ENCODE assay signal across 21 cellular contexts in the genomic region with DNA sequence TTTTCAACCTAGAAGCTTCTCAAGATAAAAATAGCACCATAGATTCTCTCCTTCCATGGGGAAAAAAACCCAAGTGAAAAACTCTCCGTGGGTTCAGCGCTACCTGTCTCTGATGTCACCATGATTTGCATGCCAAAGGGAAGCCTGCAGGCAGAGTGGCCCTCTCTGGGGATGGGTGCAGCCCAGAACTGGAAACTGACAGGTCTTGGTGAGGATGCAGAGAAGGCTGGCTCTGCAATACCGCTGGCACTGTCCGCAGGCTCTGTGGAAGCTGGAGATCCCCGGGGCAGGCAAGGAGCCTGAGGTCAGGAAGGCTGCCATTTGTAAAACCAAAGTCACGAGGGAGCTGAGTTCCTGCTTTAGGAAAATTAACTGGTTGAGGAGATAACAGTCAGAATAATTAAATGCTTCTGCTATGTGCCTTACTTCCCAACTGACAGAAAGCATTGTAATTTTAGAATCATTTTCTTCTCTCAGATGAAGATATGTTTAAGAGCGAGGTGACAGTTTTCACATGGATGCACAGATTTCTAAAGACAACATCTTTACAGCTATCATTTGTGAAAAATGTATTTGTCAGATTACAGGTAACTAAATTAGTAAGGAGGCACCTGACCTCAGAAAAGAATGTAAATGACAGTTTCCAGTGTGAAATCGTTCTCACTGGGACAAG.
"Had no signal": no experiment of that assay in that cellular context is flagged by ENCODE, and none has a peak within 500 bp of the region (broad histone marks: within the 10 kb centered on the region; RNA-seq: fewer than 3 reads in every experiment).

No MANE protein-coding gene starts in this region.

- H3K4me2 ChIP-seq: smooth muscle cell had no signal

- H3K36me3 ChIP-seq: esophagus muscularis mucosa, gastrocnemius medialis, pancreas, suprapubic skin, thyroid gland, uterus had no signal

- H3K4me1 ChIP-seq: esophagus muscularis mucosa, gastrocnemius medialis, pancreas, suprapubic skin, thyroid gland, uterus had no signal

- H3K27ac ChIP-seq: dorsolateral prefrontal cortex, epithelial cell of prostate, esophagus muscularis mucosa, gastrocnemius medialis, pancreas, suprapubic skin, thyroid gland, uterus had no signal

- H3K9me3 ChIP-seq: gastrocnemius medialis, pancreas, suprapubic skin, thyroid gland, uterus had no signal

- DNase-seq: cortex of kidney; dorsolateral prefrontal cortex; effector memory CD4-positive, alpha-beta T cell; gastrocnemius medialis; left colon; left ventricle myocardium superior; mesenchymal stem cell; naive B cell; nephron progenitor cell; nucleus accumbens; pancreas; right cardiac atrium; stimulated activated CD4-positive, alpha-beta T cell treated with anti-CD3 and anti-CD28 coated beads, Interleukin-2, amount 100 ng/mL, for 48 hours; stimulated activated naive CD8-positive, alpha-beta T cell treated with anti-CD3 and anti-CD28 coated beads, Interleukin-15, Interleukin-2, amounts not matched to agents 100 U/mL and 50 U/mL, for 24 hours; thyroid gland; uterus had no signal

- H3K27me3 ChIP-seq: dorsolateral prefrontal cortex, esophagus muscularis mucosa, gastrocnemius medialis, pancreas, suprapubic skin, thyroid gland, uterus had no signal

- H3K4me3 ChIP-seq: dorsolateral prefrontal cortex, esophagus muscularis mucosa, gastrocnemius medialis, lung, pancreas, smooth muscle cell, suprapubic skin, thyroid gland, uterus had no signal

- ATAC-seq: gastrocnemius medialis; left colon; left ventricle myocardium superior; pancreas; right cardiac atrium; stimulated activated naive CD8-positive, alpha-beta T cell treated with anti-CD3 and anti-CD28 coated beads, Interleukin-15, Interleukin-2, amounts not matched to agents 100 U/mL and 50 U/mL, for 24 hours had no signal
